Comparison of ENCODE assay signal across 25 cellular contexts in genomic region chr6:113824411-113824810, GRCh38. TPM values are rescaled to one million over a fixed set of nuclear protein-coding genes. Genes with fewer than 3 reads are reported as not detected.
DNase-seq lines count a peak whose midpoint lies in the region; ATAC-seq, FAIRE-seq and TF ChIP-seq lines count a peak whose summit lies in the region.
"Had no signal": no experiment of that assay in that cellular context is flagged by ENCODE, and none has a peak within 500 bp of the region (broad histone marks: within the 10 kb centered on the region; RNA-seq: fewer than 3 reads in every experiment).

No MANE protein-coding gene starts in this region.

- 38 to 43% methylated on average over 2 of the region's 2 CpGs for WGBS in pancreas, 2 donors
- 49% methylated on average over 2 of the region's 2 CpGs for WGBS in HepG2 (ENCODE audit: low lambda C conversion rate)
- WGBS in adrenal gland, 4 donors: 84 to 92% (median 90%) methylated on average over 2 of the region's 2 CpGs

- peaks cover 9% of the 10 kb centered on the region for H3K4me1 Mint-ChIP-seq in astrocyte (ENCODE audit: low read depth, unreplicated experiment)
- H3K4me1 Mint-ChIP-seq: CD4-positive, CD25-positive, alpha-beta regulatory T cell; immature natural killer cell had no signal

- TF ChIP-seq EP300 in HepG2 (IDR thresholded peaks at IDR 0.05; ENCODE audit: low read depth in 2 of 2, low read length in 2 of 2) (no peak), HepG2 (CRISPR knock-in tag; IDR thresholded peaks at IDR 0.05; ENCODE audit: borderline replicate concordance) (no peak)

- H3K79me2 ChIP-seq in astrocyte (ENCODE audit: insufficient read depth, low read length): no peaks in the 10 kb centered on the region
- no peaks in the 10 kb centered on the region for H3K79me2 ChIP-seq in HepG2 (ENCODE audit: insufficient read depth, low read length)

- H3K4me2 ChIP-seq in astrocyte (ENCODE audit: low read length): no peak overlapping the region
- no peak overlapping the region for H3K4me2 ChIP-seq in HepG2 (ENCODE audit: low read depth, low read length)

- no peaks in the 10 kb centered on the region for H4K20me1 ChIP-seq in astrocyte (ENCODE audit: insufficient read depth, low read length)
- no peaks in the 10 kb centered on the region for H4K20me1 ChIP-seq in HepG2 (ENCODE audit: insufficient read depth, low read length)

- intact Hi-C loops in pancreas (cut with DNase I) (no loop called here), HepG2 (cut with micrococcal nuclease; ENCODE audit: unreplicated experiment) (no loop called here), adrenal gland (cut with DNase I) (no loop called here)

- H2AFZ ChIP-seq in astrocyte (ENCODE audit: low read depth, low read length): no peak overlapping the region
- H2AFZ ChIP-seq in HepG2 (ENCODE audit: low read length): no peak overlapping the region

- TF ChIP-seq POLR2A in HepG2 (IDR thresholded peaks at IDR 0.05; ENCODE audit: insufficient read depth in 1 of 2, low read depth in 2 of 2, low read length in 2 of 2) (no peak), adrenal gland (IDR thresholded peaks at IDR 0.05) (no peak)

- DNase-seq in Daoy (ENCODE audit: low read depth) (peak; percentile 5), astrocyte (ENCODE audit: low read depth) (peak; percentile 63), fibroblast of villous mesenchyme (ENCODE audit: low read depth) (peak; percentile 12), pancreas (no peak), HepG2 (ENCODE audit: low spot score) (no peak), adrenal gland (no peak)
- DNase-seq in stimulated activated CD4-positive, alpha-beta T cell treated with anti-CD3 and anti-CD28 coated beads, Interleukin-1b, Interleukin-23, amount 100 ng/mL, for 48 hours: no peak
- DNase-seq: ACHN; activated CD8-positive, alpha-beta T cell treated with anti-CD3 and anti-CD28 coated beads for 36 hours; activated naive CD4-positive, alpha-beta T cell treated with anti-CD3 and anti-CD28 coated beads, Interleukin-2, amount 50 U/mL, for 16 hours; activated T-cell treated with anti-CD3 and anti-CD28 coated beads, Interleukin-2, amount 50 U/mL, for 24 hours; CD4-positive, CD25-positive, alpha-beta regulatory T cell; dermis blood vessel endothelial cell; immature natural killer cell; lower lobe of right lung; naive thymus-derived CD4-positive, alpha-beta T cell; NCI-H1092; NCI-H2171; OCI-M1; T-helper 2 cell had no signal

- H3K27ac Mint-ChIP-seq in astrocyte (ENCODE audit: unreplicated experiment): no peak overlapping the region
- H3K27ac Mint-ChIP-seq: activated CD8-positive, alpha-beta T cell treated with anti-CD3 and anti-CD28 coated beads for 36 hours; activated T-cell treated with anti-CD3 and anti-CD28 coated beads, Interleukin-2, amount 50 U/mL, for 24 hours; CD4-positive, CD25-positive, alpha-beta regulatory T cell; immature natural killer cell; naive thymus-derived CD4-positive, alpha-beta T cell had no signal

- no peaks in the 10 kb centered on the region for H3K27me3 Mint-ChIP-seq in astrocyte (ENCODE audit: low read depth, unreplicated experiment)
- H3K27me3 Mint-ChIP-seq: CD4-positive, CD25-positive, alpha-beta regulatory T cell had no signal

- POLR2A ChIA-PET in HepG2 (lab: Yijun Ruan, JAX): no interaction called here

- no peaks in the 10 kb centered on the region for H3K9me3 ChIP-seq in astrocyte (ENCODE audit: insufficient read depth, low read depth, low read length)
- no peaks in the 10 kb centered on the region for H3K9me3 ChIP-seq in pancreas
- no peaks in the 10 kb centered on the region for H3K9me3 ChIP-seq in HepG2 (ENCODE audit: low read length)
- no peaks in the 10 kb centered on the region for H3K9me3 ChIP-seq in adrenal gland (replicated peaks in 1 of 3)
- H3K9me3 ChIP-seq: lower lobe of right lung had no signal

- no peaks in the 10 kb centered on the region for H3K36me3 Mint-ChIP-seq in astrocyte (ENCODE audit: low read depth, unreplicated experiment)
- H3K36me3 Mint-ChIP-seq: CD4-positive, CD25-positive, alpha-beta regulatory T cell; immature natural killer cell; naive thymus-derived CD4-positive, alpha-beta T cell had no signal

- H3K27ac ChIP-seq in astrocyte (ENCODE audit: low read depth, low read length) (no peak overlapping the region), pancreas (peak overlapping the region in 2 of 4 donors; percentile 65 to 75), HepG2 (ENCODE audit: extremely low read length, insufficient read depth, low read length) (no peak overlapping the region), adrenal gland (no peak overlapping the region)
- H3K27ac ChIP-seq: HL-60, lower lobe of right lung had no signal

- H3K4me3 Mint-ChIP-seq in astrocyte (ENCODE audit: unreplicated experiment): no peak overlapping the region
- H3K4me3 Mint-ChIP-seq: activated CD8-positive, alpha-beta T cell treated with anti-CD3 and anti-CD28 coated beads for 36 hours; activated T-cell treated with anti-CD3 and anti-CD28 coated beads, Interleukin-2, amount 50 U/mL, for 24 hours; CD4-positive, CD25-positive, alpha-beta regulatory T cell; immature natural killer cell; naive thymus-derived CD4-positive, alpha-beta T cell had no signal

- in situ Hi-C loops in HepG2 (cut with HindIII; ENCODE audit: extremely low pct_ligation_motif_present, low pct_unique_long_range_greater_than_20kb): no loop called here

- no peaks in the 10 kb centered on the region for H3K36me3 ChIP-seq in astrocyte (ENCODE audit: insufficient read depth, low read length)
- H3K36me3 ChIP-seq in pancreas: no peaks in the 10 kb centered on the region
- no peaks in the 10 kb centered on the region for H3K36me3 ChIP-seq in HepG2 (replicated peaks in 1 of 2; ENCODE audit: control insufficient read depth in 1 of 2, insufficient read depth in 2 of 2, low read length in 2 of 2)
- H3K36me3 ChIP-seq in adrenal gland (replicated peaks in 1 of 2): no peaks in the 10 kb centered on the region
- H3K36me3 ChIP-seq: lower lobe of right lung had no signal

- ATAC-seq in pancreas (peak; percentile 31 to 55 (median 34)), GM19023 (IDR thresholded peaks at IDR 0.05; ENCODE audit: unreplicated experiment) (no peak), HepG2 (no peak)
- ATAC-seq: activated CD8-positive, alpha-beta T cell treated with anti-CD3 and anti-CD28 coated beads for 36 hours; K562; naive thymus-derived CD4-positive, alpha-beta T cell had no signal

- H3K27me3 ChIP-seq in astrocyte (ENCODE audit: insufficient read depth, low read length): no peaks in the 10 kb centered on the region
- H3K27me3 ChIP-seq in pancreas: no peaks in the 10 kb centered on the region
- H3K27me3 ChIP-seq in HepG2 (ENCODE audit: control insufficient read depth in 1 of 2, insufficient read depth in 2 of 2, low read length in 2 of 2): no peaks in the 10 kb centered on the region
- H3K27me3 ChIP-seq in adrenal gland: no peaks in the 10 kb centered on the region

- no peaks in the 10 kb centered on the region for H3K9me3 Mint-ChIP-seq in astrocyte (ENCODE audit: unreplicated experiment)
- H3K9me3 Mint-ChIP-seq: activated CD8-positive, alpha-beta T cell treated with anti-CD3 and anti-CD28 coated beads for 36 hours; activated T-cell treated with anti-CD3 and anti-CD28 coated beads, Interleukin-2, amount 50 U/mL, for 24 hours had no signal

- no peak overlapping the region for H3K9ac ChIP-seq in astrocyte (ENCODE audit: low read length)
- no peak overlapping the region for H3K9ac ChIP-seq in HepG2 (ENCODE audit: insufficient read depth, low read depth, low read length)

- CTCF ChIA-PET in HepG2 (lab: Yijun Ruan, JAX; ENCODE audit: low intra/inter-chr PET ratio, low total read pairs): no interaction called here

- no peak overlapping the region for H3K4me3 ChIP-seq in astrocyte (ENCODE audit: insufficient read depth, low read depth, low read length)
- no peak overlapping the region for H3K4me3 ChIP-seq in fibroblast of villous mesenchyme (ENCODE audit: low read depth, low read length)
- H3K4me3 ChIP-seq in pancreas: no peak overlapping the region
- no peak overlapping the region for H3K4me3 ChIP-seq in HepG2 (replicated peaks in 1 of 3; ENCODE audit: insufficient read depth in 1 of 3, low read depth in 2 of 3, low read length in 3 of 3)
- no peak overlapping the region for H3K4me3 ChIP-seq in adrenal gland
- H3K4me3 ChIP-seq: K562, lower lobe of right lung had no signal

- no peak for TF ChIP-seq RAD21 in HepG2 (CRISPR knock-in tag; IDR thresholded peaks at IDR 0.05)

- no TSS peak for BruUV-seq in HepG2 (replicated peaks; lab: Mats Ljungman, UMichigan)

- FAIRE-seq in astrocyte (lab: Jason Lieb, UNC): no peak
- no peak for FAIRE-seq in pancreas (lab: Jason Lieb, UNC)
- no peak for FAIRE-seq in HepG2 (lab: Jason Lieb, UNC)
- FAIRE-seq: bronchial epithelial cell, H1, K562 had no signal

- TF ChIP-seq CTCF in astrocyte (IDR thresholded peaks at IDR 0.05; ENCODE audit: insufficient read depth, low read depth, low read length): no peak
- no peak for TF ChIP-seq CTCF in fibroblast of villous mesenchyme (IDR thresholded peaks at IDR 0.05; ENCODE audit: insufficient read depth, low read depth, low read length)
- no peak for TF ChIP-seq CTCF in pancreas (IDR thresholded peaks at IDR 0.05)
- TF ChIP-seq CTCF in HepG2 (CRISPR knock-in tag; IDR thresholded peaks at IDR 0.05): no peak
- TF ChIP-seq CTCF in adrenal gland (IDR thresholded peaks at IDR 0.05): no peak

- H3K4me1 ChIP-seq in astrocyte (ENCODE audit: insufficient read depth, low read length) (peaks cover 8% of the 10 kb centered on the region), pancreas (peaks cover 14 to 24% (median 21%) of the 10 kb centered on the region in 3 donors), HepG2 (ENCODE audit: insufficient read depth, low read length) (peaks cover 4% of the 10 kb centered on the region), adrenal gland (replicated peaks in 1 of 2) (no peaks in the 10 kb centered on the region)

RNA-seq across cellular contexts. Expression of gene MARCKS, which starts 32.7 kb away (rescaled TPM):
- total RNA-seq in Daoy (2014; rRNA removed; shearing (Covaris generic)): 215 and 246 TPM in 2 replicates
- 240 and 261 TPM in 2 replicates for total RNA-seq in astrocyte
- total RNA-seq in fibroblast of villous mesenchyme: 263 TPM in 2 replicates
- 100 to 1,000 TPM in 2 of 6 donors, 10 to 100 TPM in 4; 36.2 to 118 (median 66.0) TPM for total RNA-seq in pancreas
- 10 to 100 TPM; 14.0 to 24.3 TPM for polyA plus RNA-seq in pancreas
- total RNA-seq in HepG2 (2016; rRNA removed; fragmentation: Illumina TruSeq; extraction: Trizol): 39.5 and 46.7 TPM in 2 replicates
- total RNA-seq in HepG2 (2016; cell fraction: cytosol; rRNA removed; fragmentation: Illumina TruSeq; extraction: Trizol; ENCODE audit: low read depth): 2.8 and 3.4 TPM in 2 replicates
- total RNA-seq in HepG2 (2016; cell fraction: insoluble cytoplasmic fraction; rRNA removed; fragmentation: Illumina TruSeq; extraction: Trizol): 39.2 and 41.6 TPM in 2 replicates
- total RNA-seq in HepG2 (2016; cell fraction: membrane; rRNA removed; fragmentation: Illumina TruSeq; extraction: Trizol): 15.5 and 19.6 TPM in 2 replicates
- 34.9 and 35.7 TPM in 2 replicates for total RNA-seq in HepG2 (2016; cell fraction: nucleus; rRNA removed; fragmentation: Illumina TruSeq; extraction: Trizol)
- 24.3 and 30.5 TPM in 2 replicates for polyA plus RNA-seq in HepG2 (2011; rRNA removed)
- 12.3 and 17.5 TPM in 2 replicates for polyA plus RNA-seq in HepG2 (2011; cell fraction: cytosol; rRNA removed)
- polyA plus RNA-seq in HepG2 (2011; cell fraction: nucleus; rRNA removed): 7.7 and 10.1 TPM in 2 replicates
- 46.4 and 60.2 TPM in 2 replicates for polyA plus RNA-seq in HepG2 (2012)
- polyA plus RNA-seq in HepG2 (2016; cell fraction: cytosol; fragmentation: Illumina TruSeq; extraction: Trizol; ENCODE audit: low read depth): 4.2 and 4.7 TPM in 2 replicates
- 53.4 and 58.8 TPM in 2 replicates for polyA plus RNA-seq in HepG2 (2016; cell fraction: insoluble cytoplasmic fraction; fragmentation: Illumina TruSeq; extraction: Trizol; ENCODE audit: low read depth)
- 14.5 and 14.9 TPM in 2 replicates for polyA plus RNA-seq in HepG2 (2016; cell fraction: membrane; fragmentation: Illumina TruSeq; extraction: Trizol; ENCODE audit: low read depth)
- 42.7 and 48.0 TPM in 2 replicates for polyA plus RNA-seq in HepG2 (2016; cell fraction: nucleus; fragmentation: Illumina TruSeq; extraction: Trizol; ENCODE audit: insufficient read depth, low read depth)
- 0.07 and 12.9 TPM in 2 replicates for polyA minus RNA-seq in HepG2 (2011; rRNA and poly(A)+ RNA removed; ENCODE audit: low replicate concordance)
- 32.4 and 32.5 TPM in 2 replicates for polyA minus RNA-seq in HepG2 (2011; cell fraction: cytosol; rRNA and poly(A)+ RNA removed)
- 18.7 and 19.6 TPM in 2 replicates for polyA minus RNA-seq in HepG2 (2011; cell fraction: nucleus; rRNA and poly(A)+ RNA removed)
- total RNA-seq in adrenal gland: 10 to 100 TPM; 27.6 to 65.1 (median 42.5) TPM
- 10 to 100 TPM in 2 of 3 donors, 1 to 10 TPM in 1; 8.7 to 12.8 (median 12.3) TPM for polyA plus RNA-seq in adrenal gland
- total RNA-seq: CD4-positive, CD25-positive, alpha-beta regulatory T cell had no signal
- polyA plus RNA-seq: naive thymus-derived CD4-positive, alpha-beta T cell had no signal

Comparison
In these comparisons a context has a peak if more than half of its experiments do, and no peak if none do; other contexts are left out.
1. DNase-seq: peak in Daoy (single experiment), astrocyte (single experiment) and fibroblast of villous mesenchyme (single experiment); none in pancreas (0 of 6), HepG2 (single experiment), stimulated activated CD4-positive, alpha-beta T cell treated with anti-CD3 and anti-CD28 coated beads, Interleukin-1b, Interleukin-23, amount 100 ng/mL, for 48 hours (single experiment) and adrenal gland (0 of 7).
2. ATAC-seq: peak in pancreas (4 of 4); none in GM19023 (single experiment) and HepG2 (single experiment).